ENCODE assay signal across 8 cellular contexts in the genomic region with DNA sequence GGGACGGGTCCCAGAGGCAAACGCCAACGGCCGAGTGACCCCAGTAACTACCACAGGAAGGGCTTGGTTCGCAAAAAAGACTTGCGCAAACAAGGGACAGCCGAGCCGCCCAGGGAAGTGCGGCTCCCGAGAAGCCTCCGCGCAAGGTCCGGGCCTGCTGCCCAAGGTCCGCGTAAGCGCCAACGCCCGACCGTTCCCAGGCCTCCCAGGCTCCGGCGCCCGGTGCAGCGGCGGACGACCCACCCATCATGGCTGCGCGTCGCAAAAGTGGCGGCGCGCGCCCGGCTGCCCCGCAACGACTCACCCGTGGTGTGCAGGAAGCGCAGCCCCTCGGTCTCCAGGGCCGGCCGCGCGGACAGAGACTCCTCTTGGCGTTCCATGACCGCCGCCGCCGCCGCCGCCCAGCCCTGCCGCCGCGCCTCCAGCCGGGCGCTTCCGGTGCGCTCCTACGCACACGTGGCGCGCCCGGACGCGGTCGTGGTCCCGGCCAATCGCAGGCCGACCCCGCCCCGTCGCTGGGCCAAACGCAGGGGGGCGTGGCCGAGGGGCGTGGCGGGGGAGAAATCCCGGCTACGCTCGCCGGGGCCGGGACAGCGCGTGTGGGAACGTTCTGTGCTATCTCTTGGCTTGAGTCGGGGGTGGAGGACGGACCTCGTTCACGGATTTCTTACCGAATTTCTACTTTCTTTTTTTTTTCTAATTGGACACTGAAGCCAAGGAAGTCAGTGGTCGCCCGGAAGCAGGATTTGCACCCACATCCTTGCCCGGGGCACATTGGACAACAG. TPM values are rescaled to one million over a fixed set of nuclear protein-coding genes. Genes with fewer than 3 reads are reported as not detected.
A peak's percentile ranks its signal among the peaks of the same experiment; 100 is the strongest.
DNase-seq lines count a peak whose midpoint lies in the region; ATAC-seq and TF ChIP-seq lines count a peak whose summit lies in the region.

A gene with protein sequence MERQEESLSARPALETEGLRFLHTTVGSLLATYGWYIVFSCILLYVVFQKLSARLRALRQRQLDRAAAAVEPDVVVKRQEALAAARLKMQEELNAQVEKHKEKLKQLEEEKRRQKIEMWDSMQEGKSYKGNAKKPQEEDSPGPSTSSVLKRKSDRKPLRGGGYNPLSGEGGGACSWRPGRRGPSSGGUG (minus strand): TSS at position 448 of the 785 bp plus-strand sequence. CDS start 68 bp downstream, at position 380.

- peak within 1 kb of the TSS; percentile 91 for H3K4me3 Mint-ChIP-seq in activated CD4-positive, alpha-beta T cell treated with anti-CD3 and anti-CD28 coated beads, Interleukin-2, amount 10 ng/mL, durations not matched to agents 7 days and 5 days

- H3K27ac Mint-ChIP-seq in activated CD4-positive, alpha-beta T cell treated with anti-CD3 and anti-CD28 coated beads, Interleukin-2, amount 10 ng/mL, durations not matched to agents 7 days and 5 days: peak within 1 kb of the TSS; percentile 93

- no peaks in the 10 kb centered on the region for H3K27me3 Mint-ChIP-seq in activated CD4-positive, alpha-beta T cell treated with anti-CD3 and anti-CD28 coated beads, Interleukin-2, amount 10 ng/mL, durations not matched to agents 7 days and 5 days

- peak within 1 kb of the TSS; percentile 86 to 96 for H3K27ac ChIP-seq in coronary artery

- H3K36me3 Mint-ChIP-seq in activated CD4-positive, alpha-beta T cell treated with anti-CD3 and anti-CD28 coated beads, Interleukin-2, amount 10 ng/mL, durations not matched to agents 7 days and 5 days (ENCODE audit: low read depth): peaks cover 56% of the 10 kb centered on the region

- H3K9me3 Mint-ChIP-seq in activated CD4-positive, alpha-beta T cell treated with anti-CD3 and anti-CD28 coated beads, Interleukin-2, amount 10 ng/mL, durations not matched to agents 7 days and 5 days: no peaks in the 10 kb centered on the region

- TF ChIP-seq CTCF in AG10803 (conservative IDR thresholded peaks at IDR 0.05; ENCODE audit: low read length) (no peak), coronary artery (IDR thresholded peaks at IDR 0.05) (no peak)

- DNase-seq in AG10803 (ENCODE audit: low read depth) (peak; percentile 88), NCI-H446 treated with DMSO at 0.1 percent for 48 hours (lab: John Stamatoyannopoulos, UW) (peak; percentile 45), coronary artery (ENCODE audit: low spot score) (peak; percentile 92), left kidney (ENCODE audit: low read depth, low spot score) (peak; percentile 96)
- DNase-seq in activated CD4-positive, alpha-beta T cell treated with anti-CD3 and anti-CD28 coated beads, Interleukin-2, amount 10 ng/mL, durations not matched to agents 7 days and 5 days: peak; percentile 87
- DNase-seq in stimulated activated CD4-positive, alpha-beta T cell treated with anti-CD3 and anti-CD28 coated beads, Interleukin-2, amount 100 ng/mL, for 24 hours: peak; percentile 93 to 95

- POLR2A ChIA-PET in activated CD4-positive, alpha-beta T cell treated with anti-CD3 and anti-CD28 coated beads, Interleukin-2, amount 10 ng/mL, durations not matched to agents 7 days and 5 days (lab: Charles Lee): no interaction called here

- peaks cover 29% of the 10 kb centered on the region for H3K4me1 Mint-ChIP-seq in activated CD4-positive, alpha-beta T cell treated with anti-CD3 and anti-CD28 coated beads, Interleukin-2, amount 10 ng/mL, durations not matched to agents 7 days and 5 days

- CTCF ChIA-PET in activated CD4-positive, alpha-beta T cell treated with anti-CD3 and anti-CD28 coated beads, Interleukin-2, amount 10 ng/mL, durations not matched to agents 7 days and 5 days (lab: Charles Lee): interaction anchor here (1.0 to 1.2 kb wide), 2 partner anchors 12 kb away, joined by 3 read pairs; no protein-coding TSS in a partner anchor

- peak; percentile 93 for ATAC-seq in GM18909 (IDR thresholded peaks at IDR 0.05; ENCODE audit: poor library complexity, unreplicated experiment)
- ATAC-seq in HG03139 (IDR thresholded peaks at IDR 0.05; ENCODE audit: unreplicated experiment): peak; percentile 91

- H3K4me3 ChIP-seq in AG10803 (ENCODE audit: low read length) (peak within 1 kb of the TSS; percentile 77), coronary artery (peak within 1 kb of the TSS; percentile 83)

RNA-seq across cellular contexts. Expression of the gene that starts here (rescaled TPM):
- total RNA-seq in activated CD4-positive, alpha-beta T cell treated with anti-CD3 and anti-CD28 coated beads, Interleukin-2, amount 10 ng/mL, durations not matched to agents 7 days and 5 days: 10 to 100 TPM; 29.1 to 29.7 TPM

Comparison
In these comparisons a context has a peak if more than half of its experiments do, and no peak if none do; other contexts are left out.
1. Peak in every context shown above with its lines: DNase-seq, ATAC-seq, H3K4me3 ChIP-seq and H3K27ac ChIP-seq.
2. DNase-seq: peak in every context shown above with its lines; median percentile 96 in left kidney; 94 in stimulated activated CD4-positive, alpha-beta T cell treated with anti-CD3 and anti-CD28 coated beads, Interleukin-2, amount 100 ng/mL, for 24 hours; 92 in coronary artery; 88 in AG10803; 87 in activated CD4-positive, alpha-beta T cell treated with anti-CD3 and anti-CD28 coated beads, Interleukin-2, amount 10 ng/mL, durations not matched to agents 7 days and 5 days; 45 in NCI-H446 treated with DMSO at 0.1 percent for 48 hours.